In genomic region chr12:108856170-108856427, GRCh38 we compare ENCODE assay signal across 9 cellular contexts. TPM values are rescaled to one million over a fixed set of nuclear protein-coding genes. Genes with fewer than 3 reads are reported as not detected.
DNase-seq lines count a peak whose midpoint lies in the region; ATAC-seq and TF ChIP-seq lines count a peak whose summit lies in the region.
"Had no signal": no experiment of that assay in that cellular context is flagged by ENCODE, and none has a peak within 500 bp of the region (broad histone marks: within the 10 kb centered on the region; RNA-seq: fewer than 3 reads in every experiment).

No MANE protein-coding gene starts in this region.

- peaks cover 74% of the 10 kb centered on the region for H3K4me1 Mint-ChIP-seq in CD14-positive monocyte
- peaks cover 70% of the 10 kb centered on the region for H3K4me1 Mint-ChIP-seq in endothelial cell (ENCODE audit: unreplicated experiment)

- peaks cover 59% of the 10 kb centered on the region for H3K4me1 ChIP-seq in osteoblast (ENCODE audit: insufficient read depth, low read length)

- peak overlapping the region; percentile 96 for H3K27ac ChIP-seq in RWPE1
- peak overlapping the region; percentile 100 for H3K27ac ChIP-seq in osteoblast (ENCODE audit: low read depth, low read length)

- H3K4me3 Mint-ChIP-seq in CD14-positive monocyte (peak overlapping the region; percentile 97 to 100), endothelial cell (ENCODE audit: unreplicated experiment) (peak overlapping the region; percentile 98)

- TF ChIP-seq POLR2A in GM18505 (IDR thresholded peaks at IDR 0.05; ENCODE audit: borderline replicate concordance, extremely low read depth, insufficient read depth, insufficient read length) = no peak

- H3K36me3 ChIP-seq in osteoblast (ENCODE audit: insufficient read depth, low read length) = peaks cover 33% of the 10 kb centered on the region

- no peaks in the 10 kb centered on the region for H3K9me3 ChIP-seq in osteoblast (ENCODE audit: low read depth, low read length)

- peak overlapping the region; percentile 96 for H3K4me2 ChIP-seq in osteoblast (ENCODE audit: insufficient read depth, low read length)

- CTCF ChIA-PET in RWPE1 (lab: Yijun Ruan, JAX) = no interaction called here

- TF ChIP-seq CTCF in CD14-positive monocyte (IDR thresholded peaks at IDR 0.05) (no peak), RWPE1 (conservative IDR thresholded peaks at IDR 0.05; ENCODE audit: low read depth) (no peak), endothelial cell (IDR thresholded peaks at IDR 0.05; ENCODE audit: unreplicated experiment) (no peak), osteoblast (IDR thresholded peaks at IDR 0.05; ENCODE audit: extremely low read depth, low read depth, low read length) (no peak)

- DNase-seq in CD14-positive monocyte (ENCODE audit: low spot score) (no peak), RWPE1 (ENCODE audit: low spot score) (no peak), endothelial cell (ENCODE audit: low spot score) (no peak), osteoblast (ENCODE audit: insufficient read length, low spot score, missing footprints) (no peak), NCI-H1930 (lab: John Stamatoyannopoulos, UW) (no peak)

- no peaks in the 10 kb centered on the region for H3K9me3 Mint-ChIP-seq in CD14-positive monocyte
- H3K9me3 Mint-ChIP-seq in endothelial cell (ENCODE audit: unreplicated experiment) = no peaks in the 10 kb centered on the region

- H3K27ac Mint-ChIP-seq in CD14-positive monocyte = peak overlapping the region; percentile 94 to 99 (median 98)
- H3K27ac Mint-ChIP-seq in endothelial cell (ENCODE audit: unreplicated experiment) = peak overlapping the region; percentile 93

- ATAC-seq in HG03565 (IDR thresholded peaks at IDR 0.05; ENCODE audit: unreplicated experiment) (no peak), GM18505 (IDR thresholded peaks at IDR 0.05; ENCODE audit: unreplicated experiment) (no peak), GM18520 (IDR thresholded peaks at IDR 0.05; ENCODE audit: unreplicated experiment) (no peak)

- peaks cover 60% of the 10 kb centered on the region for H3K79me2 ChIP-seq in osteoblast (ENCODE audit: insufficient read depth, low read length)

- peak overlapping the region; percentile 88 for H3K4me3 ChIP-seq in osteoblast (ENCODE audit: insufficient read depth, low read length)

- H3K27me3 Mint-ChIP-seq in CD14-positive monocyte (ENCODE audit: low read depth in 3 of 3) (peaks cover 0 to 2% (median 0%) of the 10 kb centered on the region in 3 donors), endothelial cell (ENCODE audit: unreplicated experiment) (peaks cover 16% of the 10 kb centered on the region)

- intact Hi-C loops in CD14-positive monocyte (cut with micrococcal nuclease) = loop anchor here (5.0 to 10.0 kb wide), 6 partner anchors 34 to 991 kb away; partner anchors contain the start of genes ALKBH2 (in 1 of the 2), CORO1C (in 1 of the 2), ISCU (in 1 of the 2) and SART3 (in 1 of the 2)

- H3K36me3 Mint-ChIP-seq in CD14-positive monocyte = peaks cover 43 to 47% of the 10 kb centered on the region in 2 donors
- peaks cover 35% of the 10 kb centered on the region for H3K36me3 Mint-ChIP-seq in endothelial cell (ENCODE audit: low read depth, unreplicated experiment)

- POLR2A ChIA-PET in RWPE1 (lab: Yijun Ruan, JAX; ENCODE audit: low non-redundant PET) = no interaction called here

- no peaks in the 10 kb centered on the region for H3K27me3 ChIP-seq in osteoblast (ENCODE audit: insufficient read depth, low read length)

- H2AFZ ChIP-seq in osteoblast (ENCODE audit: low read length) = no peak overlapping the region

- H4K20me1 ChIP-seq in osteoblast (ENCODE audit: insufficient read depth, low read length) = no peaks in the 10 kb centered on the region

RNA-seq across cellular contexts. Expression of gene SSH1, which starts 1.3 kb away (rescaled TPM):
- polyA plus RNA-seq in CD14-positive monocyte = 1 to 10 TPM; 5.2 to 8.7 TPM
- total RNA-seq in endothelial cell (ENCODE audit: unreplicated experiment) (67.5 TPM), osteoblast (31.8 and 34.2 TPM in 2 replicates)

RNA-seq across cellular contexts. Expression of gene DAO, which starts 23.8 kb away (rescaled TPM):
- not detected for polyA plus RNA-seq in CD14-positive monocyte
- total RNA-seq in endothelial cell (ENCODE audit: unreplicated experiment) (0.41 TPM), osteoblast (not detected in 2 replicates)
- total RNA-seq: SK-MEL-5 had no signal
